ENCODE assay signal across 14 cellular contexts in the genomic region with DNA sequence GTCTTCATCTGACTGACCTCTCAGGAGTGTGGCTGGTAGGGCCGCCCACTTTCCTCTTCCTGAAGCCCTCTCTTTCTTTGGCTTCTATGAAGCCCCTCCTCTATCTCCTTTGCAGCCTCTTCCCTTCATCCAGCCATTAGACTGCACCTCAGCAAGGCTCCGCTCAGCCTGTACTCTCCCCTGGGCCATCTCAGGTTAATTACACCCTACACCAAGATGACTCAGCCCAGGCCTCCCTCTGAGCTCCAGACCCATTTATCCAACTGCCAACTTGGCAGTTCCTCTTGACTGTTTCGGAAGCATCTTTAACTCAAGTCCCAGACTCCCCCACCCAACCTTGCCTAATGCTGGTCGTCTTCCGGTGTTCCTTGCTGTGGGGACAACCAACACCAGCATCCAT. TPM values are rescaled to one million over a fixed set of nuclear protein-coding genes. Genes with fewer than 3 reads are reported as not detected.
DNase-seq lines count a peak whose midpoint lies in the region; ATAC-seq, FAIRE-seq and TF ChIP-seq lines count a peak whose summit lies in the region.
"Had no signal": no experiment of that assay in that cellular context is flagged by ENCODE, and none has a peak within 500 bp of the region (broad histone marks: within the 10 kb centered on the region; RNA-seq: fewer than 3 reads in every experiment).

No MANE protein-coding gene starts in this region.

- H3K9me3 ChIP-seq in HEK293 (ENCODE audit: control insufficient read depth, insufficient read depth, low read depth, low read length) (no peaks in the 10 kb centered on the region), adrenal gland (replicated peaks in 1 of 3) (no peaks in the 10 kb centered on the region)
- H3K9me3 ChIP-seq: SJCRH30 had no signal

- 44 to 54% (median 46%) methylated on average over 5 of the region's 5 CpGs for WGBS in adrenal gland, 4 donors

- FAIRE-seq in bronchial epithelial cell (lab: Jason Lieb, UNC): no peak

- TF ChIP-seq POLR2A in adrenal gland (IDR thresholded peaks at IDR 0.05): no peak

- H3K36me3 Mint-ChIP-seq in activated CD8-positive, alpha-beta T cell treated with anti-CD3 and anti-CD28 coated beads for 36 hours (ENCODE audit: low read depth): no peaks in the 10 kb centered on the region
- H3K36me3 Mint-ChIP-seq: activated naive CD8-positive, alpha-beta T cell had no signal

- peaks cover 18% of the 10 kb centered on the region for H3K4me1 ChIP-seq in HEK293 (ENCODE audit: control insufficient read depth, insufficient read depth, low read length)
- H3K4me1 ChIP-seq in adrenal gland (replicated peaks in 1 of 2): no peaks in the 10 kb centered on the region

- no peaks in the 10 kb centered on the region for H3K4me1 Mint-ChIP-seq in activated CD8-positive, alpha-beta T cell treated with anti-CD3 and anti-CD28 coated beads for 36 hours (ENCODE audit: low read depth)

- H3K9me3 Mint-ChIP-seq in activated CD8-positive, alpha-beta T cell treated with anti-CD3 and anti-CD28 coated beads for 36 hours: no peaks in the 10 kb centered on the region
- H3K9me3 Mint-ChIP-seq: stimulated activated naive CD8-positive, alpha-beta T cell treated with anti-CD3 and anti-CD28 coated beads, Interleukin-15, amount 100 ng/mL, for 72 hours had no signal

- no peak for TF ChIP-seq CTCF in HEK293 (tag by site-specific recombination; IDR thresholded peaks at IDR 0.05)
- TF ChIP-seq CTCF in bronchial epithelial cell (IDR thresholded peaks at IDR 0.05; ENCODE audit: insufficient read depth, low read length, severe bottlenecking): no peak
- TF ChIP-seq CTCF in adrenal gland (IDR thresholded peaks at IDR 0.05): no peak
- TF ChIP-seq CTCF in activated CD8-positive, alpha-beta T cell treated with anti-CD3 and anti-CD28 coated beads for 36 hours (IDR thresholded peaks at IDR 0.05): no peak

- DNase-seq in NCI-H2227 treated with DMSO at 0.1 percent for 48 hours (lab: John Stamatoyannopoulos, UW): peak; percentile 92
- DNase-seq in bronchial epithelial cell (ENCODE audit: low read depth): peak; percentile 37
- peak; percentile 85 for DNase-seq in renal cortical epithelial cell (ENCODE audit: low read depth)
- DNase-seq in adrenal gland: no peak
- DNase-seq in DMS53 (lab: John Stamatoyannopoulos, UW): no peak
- no peak for DNase-seq in activated CD8-positive, alpha-beta T cell treated with anti-CD3 and anti-CD28 coated beads for 36 hours
- DNase-seq in hepatic stellate cell (ENCODE audit: low spot score): no peak
- DNase-seq: left cardiac atrium; NCI-H187 treated with DMSO at 0.1 percent for 48 hours; SJCRH30; stimulated activated naive CD8-positive, alpha-beta T cell treated with anti-CD3 and anti-CD28 coated beads, Interleukin-15, amount 100 ng/mL, for 72 hours had no signal

- no peak overlapping the region for H3K27ac Mint-ChIP-seq in activated CD8-positive, alpha-beta T cell treated with anti-CD3 and anti-CD28 coated beads for 36 hours
- H3K27ac Mint-ChIP-seq: activated naive CD8-positive, alpha-beta T cell; stimulated activated naive CD8-positive, alpha-beta T cell treated with anti-CD3 and anti-CD28 coated beads, Interleukin-15, amount 100 ng/mL, for 72 hours had no signal

- H3K36me3 ChIP-seq in HEK293 (ENCODE audit: control insufficient read depth in 2 of 2, insufficient read depth in 1 of 2, low read length in 2 of 2): no peaks in the 10 kb centered on the region
- H3K36me3 ChIP-seq in bronchial epithelial cell (ENCODE audit: control insufficient read depth, insufficient read depth, low read length): no peaks in the 10 kb centered on the region
- no peaks in the 10 kb centered on the region for H3K36me3 ChIP-seq in adrenal gland (replicated peaks in 1 of 2)
- H3K36me3 ChIP-seq: SJCRH30 had no signal

- intact Hi-C loops in adrenal gland (cut with DNase I): loop anchor here in 1 of 2 donors (5.0 kb wide), 2 partner anchors 44 to 146 kb away; no protein-coding TSS in a partner anchor
- intact Hi-C loops in activated CD8-positive, alpha-beta T cell treated with anti-CD3 and anti-CD28 coated beads for 36 hours (cut with micrococcal nuclease): loop anchor here (2.0 kb wide), 1 partner anchor 43 kb away; no protein-coding TSS in a partner anchor

- H3K4me3 Mint-ChIP-seq in activated CD8-positive, alpha-beta T cell treated with anti-CD3 and anti-CD28 coated beads for 36 hours: no peak overlapping the region
- H3K4me3 Mint-ChIP-seq: activated naive CD8-positive, alpha-beta T cell; stimulated activated naive CD8-positive, alpha-beta T cell treated with anti-CD3 and anti-CD28 coated beads, Interleukin-15, amount 100 ng/mL, for 72 hours had no signal

- H3K4me3 ChIP-seq in HEK293 (ENCODE audit: low read depth, low read length) (no peak overlapping the region), bronchial epithelial cell (ENCODE audit: low read depth, low read length) (no peak overlapping the region), adrenal gland (no peak overlapping the region)
- H3K4me3 ChIP-seq: SJCRH30 had no signal

- POLR2A ChIA-PET in HEK293 (lab: Yijun Ruan, JAX): interaction anchor here (1.0 kb wide), 1 partner anchor 194 kb away, joined by 3 read pairs; a partner anchor contains a TSS
- POLR2A ChIA-PET in activated CD8-positive, alpha-beta T cell treated with anti-CD3 and anti-CD28 coated beads for 36 hours (lab: Charles Lee): no interaction called here

- peaks cover 67% of the 10 kb centered on the region for H3K27me3 Mint-ChIP-seq in activated CD8-positive, alpha-beta T cell treated with anti-CD3 and anti-CD28 coated beads for 36 hours

- no peak for ATAC-seq in activated CD8-positive, alpha-beta T cell treated with anti-CD3 and anti-CD28 coated beads for 36 hours

- CTCF ChIA-PET in HEK293 (lab: Yijun Ruan, JAX): interaction anchor here (0.6 to 10.1 kb wide), 19 partner anchors 10 to 585 kb away, joined by 3 to 115 read pairs (median 4); no protein-coding TSS in a partner anchor
- CTCF ChIA-PET in activated CD8-positive, alpha-beta T cell treated with anti-CD3 and anti-CD28 coated beads for 36 hours (lab: Charles Lee): interaction anchor here (0.6 to 5.6 kb wide), 13 partner anchors 10 to 212 kb away, joined by 3 to 89 read pairs (median 3); a partner anchor contains a TSS

- H3K27ac ChIP-seq in HEK293 (ENCODE audit: extremely low read depth, low read depth, low read length) (no peak overlapping the region; the same call in 1 of the 2 replicates), adrenal gland (no peak overlapping the region)
- H3K27ac ChIP-seq: SJCRH30 had no signal

- peaks cover 19% of the 10 kb centered on the region for H3K27me3 ChIP-seq in bronchial epithelial cell (ENCODE audit: control insufficient read depth, insufficient read depth, low read length)
- H3K27me3 ChIP-seq in adrenal gland: peaks cover 26% of the 10 kb centered on the region
- H3K27me3 ChIP-seq: SJCRH30 had no signal

TF ChIP-seq in HEK293, 187 proteins besides CTCF, POLR2A, EP300 and RAD21 (continues in another document):
- no peak for TF ChIP-seq ZNF777 (tag by site-specific recombination; IDR thresholded peaks at IDR 0.05; ENCODE audit: borderline replicate concordance)
- TF ChIP-seq OSR2 (tag by site-specific recombination; IDR thresholded peaks at IDR 0.05): peak; percentile 49; the same call in 1 of the 2 replicates
- TF ChIP-seq ZNF394 (tag by site-specific recombination; IDR thresholded peaks at IDR 0.05; ENCODE audit: borderline replicate concordance): no peak
- TF ChIP-seq SP2 (tag by site-specific recombination; IDR thresholded peaks at IDR 0.05): peak; percentile 44; the same call in 1 of the 2 replicates
- TF ChIP-seq KLF8 (tag by site-specific recombination; IDR thresholded peaks at IDR 0.05): peak; percentile 69
- peak; percentile 98 for TF ChIP-seq SP7 (tag by site-specific recombination; IDR thresholded peaks at IDR 0.05)
- TF ChIP-seq ZBTB8A (tag by site-specific recombination; IDR thresholded peaks at IDR 0.05): peak; percentile 72

RNA-seq across cellular contexts. Expression of a gene that starts 5.8 kb away (rescaled TPM):
- not detected in 2 replicates for total RNA-seq in bronchial epithelial cell
- 3.5 TPM in 1 of 2 replicates, not detected in the other for total RNA-seq in renal cortical epithelial cell
- 1 to 10 TPM in 2 of 8 donors, under 1 TPM in 5, not detected in 1; 0.39 to 2.2 (median 0.72) TPM for total RNA-seq in adrenal gland
- polyA plus RNA-seq in adrenal gland: 1 to 10 TPM in 1 of 3 donors, under 1 TPM in 1, not detected in 1; 0.40 to 1.8 TPM
- under 1 TPM; 0.25 to 0.34 TPM for total RNA-seq in activated CD8-positive, alpha-beta T cell treated with anti-CD3 and anti-CD28 coated beads for 36 hours
- polyA plus RNA-seq: neural cell had no signal

RNA-seq across cellular contexts. Expression of a gene that starts 22.2 kb away (rescaled TPM):
- total RNA-seq in bronchial epithelial cell (not detected in 2 replicates), renal cortical epithelial cell (not detected in 2 replicates), adrenal gland (under 1 TPM in 1 of 8 donors, not detected in 7; 0.20 TPM)
- not detected for polyA plus RNA-seq in adrenal gland
- not detected for total RNA-seq in activated CD8-positive, alpha-beta T cell treated with anti-CD3 and anti-CD28 coated beads for 36 hours
- polyA plus RNA-seq: neural cell had no signal

RNA-seq across cellular contexts. Expression of a gene that starts 26.9 kb away (rescaled TPM):
- 2.3 and 2.4 TPM in 2 replicates for total RNA-seq in bronchial epithelial cell
- total RNA-seq in renal cortical epithelial cell: 13.5 and 21.5 TPM in 2 replicates
- total RNA-seq in adrenal gland: under 1 TPM in 2 of 8 donors, not detected in 6; 0.14 to 0.43 TPM
- polyA plus RNA-seq in adrenal gland: under 1 TPM in 2 of 3 donors, not detected in 1; 0.07 to 0.24 TPM
- total RNA-seq in activated CD8-positive, alpha-beta T cell treated with anti-CD3 and anti-CD28 coated beads for 36 hours: 10 to 100 TPM; 27.9 to 29.2 TPM

Comparison
In these comparisons a context has a peak if more than half of its experiments do, and no peak if none do; other contexts are left out.
1. DNase-seq: peak in NCI-H2227 treated with DMSO at 0.1 percent for 48 hours (single experiment), bronchial epithelial cell (single experiment) and renal cortical epithelial cell (single experiment); none in adrenal gland (0 of 7), DMS53 (single experiment), activated CD8-positive, alpha-beta T cell treated with anti-CD3 and anti-CD28 coated beads for 36 hours (single experiment) and hepatic stellate cell (single experiment).